ENCODE assay signal across 16 cellular contexts in genomic region chr2:120480903-120481445, GRCh38.
DNase-seq lines count a peak whose midpoint lies in the region; ATAC-seq, FAIRE-seq and TF ChIP-seq lines count a peak whose summit lies in the region.
"Had no signal": no experiment of that assay in that cellular context is flagged by ENCODE, and none has a peak within 500 bp of the region (broad histone marks: within the 10 kb centered on the region; RNA-seq: fewer than 3 reads in every experiment).

No MANE protein-coding gene starts in this region.

- no peaks in the 10 kb centered on the region; the same call in 1 of the 2 replicates for H4K20me1 ChIP-seq in K562 (replicated peaks; ENCODE audit: control insufficient read depth, insufficient read depth, low read length)

- BruUV-seq in K562 (replicated peaks; lab: Mats Ljungman, UMichigan): no TSS peak

- no peak overlapping the region for H3K27ac ChIP-seq in right cardiac atrium (ENCODE audit: low read length)
- H3K27ac ChIP-seq in K562 (ENCODE audit: extremely low read depth, low read depth, low read length): no peak overlapping the region
- no peak overlapping the region for H3K27ac ChIP-seq in neuronal stem cell (replicated peaks; ENCODE audit: low read length)
- H3K27ac ChIP-seq: A549, GM23248 had no signal

- CTCF ChIA-PET in K562 (lab: Yijun Ruan, JAX; ENCODE audit: low intra/inter-chr PET ratio): no interaction called here

- intact Hi-C loops in Right ventricle myocardium inferior (cut with DNase I) (no loop called here), right cardiac atrium (cut with DNase I) (no loop called here), K562 (cut with micrococcal nuclease) (no loop called here)

- H3K23ac ChIP-seq in neuronal stem cell (ENCODE audit: low read depth, low read length, poor library complexity): peak overlapping the region; percentile 52

- TF ChIP-seq CTCF in K562 (IDR thresholded peaks at IDR 0.05 in 2 of 3, conservative IDR thresholded peaks at IDR 0.05 in 1 of 3; ENCODE audit: insufficient read depth in 2 of 3, low read depth in 1 of 3, low read length in 3 of 3): no peak

- H3K79me1 ChIP-seq in neuronal stem cell (ENCODE audit: low read depth, low read length): no peaks in the 10 kb centered on the region

- H4K8ac ChIP-seq in neuronal stem cell (ENCODE audit: low read depth, low read length): no peak overlapping the region

- no peak overlapping the region for H3K9ac ChIP-seq in K562 (ENCODE audit: insufficient read depth in 1 of 2, low read depth in 2 of 2, low read length in 2 of 2)
- H3K9ac ChIP-seq in neuronal stem cell (ENCODE audit: low read depth, low read length, poor library complexity): no peak overlapping the region
- H3K9ac ChIP-seq: GM23248 had no signal

- H3K4ac ChIP-seq in neuronal stem cell (ENCODE audit: low read length): no peak overlapping the region

- H3K27me3 ChIP-seq in right cardiac atrium (ENCODE audit: control insufficient read depth, insufficient read depth) (no peaks in the 10 kb centered on the region), K562 (ENCODE audit: control insufficient read depth in 2 of 2, insufficient read depth in 2 of 2, low read length in 2 of 2) (peaks cover 0 to 55% of the 10 kb centered on the region in 2 experiments; a peak in 3 of 5 replicates), neuronal stem cell (ENCODE audit: control insufficient read depth in 3 of 3, insufficient read depth in 3 of 3, low read depth in 1 of 3, low read length in 3 of 3) (peaks cover 0 to 17% (median 4%) of the 10 kb centered on the region in 3 experiments)

- TF ChIP-seq RAD21 in K562 (CRISPR knock-in tag; conservative IDR thresholded peaks at IDR 0.05 in 1 of 2, IDR thresholded peaks at IDR 0.05 in 1 of 2): no peak

- no peak overlapping the region for H2BK15ac ChIP-seq in neuronal stem cell (ENCODE audit: low read length)

- no peak overlapping the region for H2AFZ ChIP-seq in K562 (ENCODE audit: low read depth, low read length)
- no peak overlapping the region for H2AFZ ChIP-seq in neuronal stem cell (ENCODE audit: low read length)
- H2AFZ ChIP-seq: GM23248 had no signal

- H3K36me3 ChIP-seq in K562 (ENCODE audit: control insufficient read depth, insufficient read depth, low read length) (no peaks in the 10 kb centered on the region), neuronal stem cell (replicated peaks in 1 of 2; ENCODE audit: control insufficient read depth in 2 of 2, insufficient read depth in 2 of 2, low read length in 2 of 2) (no peaks in the 10 kb centered on the region)

- ATAC-seq in Right ventricle myocardium inferior (no peak), right cardiac atrium (no peak), K562 (no peak), GM18505 (IDR thresholded peaks at IDR 0.05; ENCODE audit: unreplicated experiment) (no peak), HG02852 (IDR thresholded peaks at IDR 0.05; ENCODE audit: unreplicated experiment) (no peak)
- ATAC-seq: A549 had no signal

- H4K91ac ChIP-seq in neuronal stem cell (ENCODE audit: low read depth, low read length, poor library complexity): no peak overlapping the region

- in situ Hi-C loops in K562 (cut with MboI): no loop called here

- no peaks in the 10 kb centered on the region for H3K9me3 ChIP-seq in right cardiac atrium (ENCODE audit: control insufficient read depth, low read length)
- H3K9me3 ChIP-seq in K562 (replicated peaks; ENCODE audit: control insufficient read depth, insufficient read depth, low read depth, low read length): no peaks in the 10 kb centered on the region
- H3K9me3 ChIP-seq in neuronal stem cell (replicated peaks in 1 of 2; ENCODE audit: control insufficient read depth in 2 of 2, insufficient read depth in 1 of 2, low read depth in 1 of 2, low read length in 2 of 2): peaks cover 0 to 4% of the 10 kb centered on the region in 2 donors
- H3K9me3 ChIP-seq: A549, Caco-2 had no signal

- H2BK5ac ChIP-seq in neuronal stem cell (ENCODE audit: low read length): peak overlapping the region; percentile 63

- peak overlapping the region; percentile 83 for H3K18ac ChIP-seq in neuronal stem cell (ENCODE audit: low read length)

- 96% methylated on average over 5 of the region's 5 CpGs for WGBS in right cardiac atrium
- 7% methylated on average over 5 of the region's 5 CpGs for WGBS in K562 (ENCODE audit: insufficient coverage, low coverage, missing lambda C conversion rate)
- 98 to 100% methylated on average over 2 of the region's 5 CpGs for WGBS in neuronal stem cell (ENCODE audit: extremely low coverage in 2 of 2, insufficient read length in 2 of 2, insufficient replicate concordance in 1 of 2), 2 donors

- no peak overlapping the region for H2AK5ac ChIP-seq in neuronal stem cell (ENCODE audit: low read depth, low read length)

- H3K4me1 ChIP-seq in right cardiac atrium (ENCODE audit: control insufficient read depth, insufficient read depth, low read length) (no peaks in the 10 kb centered on the region), K562 (replicated peaks in 1 of 2; ENCODE audit: control insufficient read depth in 2 of 2, insufficient read depth in 2 of 2, low read length in 2 of 2) (peaks cover 0 to 3% of the 10 kb centered on the region in 2 experiments; a peak in 1 of 5 replicates), neuronal stem cell (ENCODE audit: control insufficient read depth in 2 of 2, insufficient read depth in 1 of 2, low read depth in 1 of 2, low read length in 2 of 2) (no peaks in the 10 kb centered on the region)
- H3K4me1 ChIP-seq: A549, Caco-2 had no signal

- FAIRE-seq in K562 (lab: Jason Lieb, UNC): no peak
- FAIRE-seq: A549, G401.6, GM12892 had no signal

- H3K4me2 ChIP-seq in K562 (ENCODE audit: insufficient read depth, low read length) (no peak overlapping the region), neuronal stem cell (ENCODE audit: insufficient read depth, low read length, poor library complexity, severe bottlenecking) (no peak overlapping the region)
- H3K4me2 ChIP-seq: A549 had no signal

- H3K4me3 ChIP-seq in right cardiac atrium (ENCODE audit: low read length) (no peak overlapping the region), K562 (no peak overlapping the region), neuronal stem cell (ENCODE audit: low read length in 2 of 2) (no peak overlapping the region)
- H3K4me3 ChIP-seq: A549, GM23248 had no signal

- no peak overlapping the region for H3K14ac ChIP-seq in neuronal stem cell (ENCODE audit: low read length)

- TF ChIP-seq POLR2A in K562 (conservative IDR thresholded peaks at IDR 0.05) (no peak), GM18505 (IDR thresholded peaks at IDR 0.05; ENCODE audit: borderline replicate concordance, extremely low read depth, insufficient read depth, insufficient read length) (no peak)

- TF ChIP-seq EP300 in K562 (IDR thresholded peaks at IDR 0.05; ENCODE audit: low read length): no peak

- H3K9me1 ChIP-seq in K562 (ENCODE audit: control insufficient read depth, insufficient read depth, low read length): no peaks in the 10 kb centered on the region

- H3K79me2 ChIP-seq in K562 (ENCODE audit: control insufficient read depth, insufficient read depth, low read length): no peaks in the 10 kb centered on the region

- POLR2A ChIA-PET in K562 (lab: Yijun Ruan, JAX): no interaction called here

- H2BK12ac ChIP-seq in neuronal stem cell (ENCODE audit: low read length): no peak overlapping the region

- H2BK120ac ChIP-seq in neuronal stem cell (ENCODE audit: low read depth, low read length): no peak overlapping the region

- DNase-seq in Right ventricle myocardium inferior (ENCODE audit: missing footprints) (peak; percentile 16), right cardiac atrium (no peak), K562 (ENCODE audit: extremely low read depth in 1 of 4, low spot score in 3 of 4) (no peak), neuronal stem cell (ENCODE audit: low spot score) (no peak), DMS153 treated with DMSO at 0.1 percent for 48 hours (lab: John Stamatoyannopoulos, UW; ENCODE audit: unreplicated experiment) (no peak)
- DNase-seq: Caco-2, DMS79 treated with DMSO at 0.1 percent for 48 hours, GM23248, NCI-H1417, NCI-H2029, NCI-H524 had no signal
